ENCODE assay signal across 1 cellular context in the genomic region with DNA sequence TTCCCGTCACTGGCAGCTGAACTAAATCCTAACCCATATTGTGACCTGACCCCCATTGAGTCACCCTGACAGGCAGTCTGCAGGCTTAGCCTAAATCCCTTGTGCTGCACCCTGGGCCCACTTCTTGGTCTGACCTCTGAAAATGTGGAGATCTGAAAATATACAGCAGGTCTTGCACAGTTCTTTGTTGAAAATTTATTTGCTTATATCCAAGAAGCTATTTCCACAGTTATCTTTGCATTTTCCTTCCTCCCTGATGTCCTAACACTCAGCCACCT.
TF ChIP-seq lines count a peak whose summit lies in the region.

No MANE protein-coding gene starts in this region.

TF ChIP-seq in H1, 55 proteins besides CTCF, POLR2A, EP300 and RAD21 (continued from another document):
- TF ChIP-seq POLR2AphosphoS5 (IDR thresholded peaks at IDR 0.05; ENCODE audit: low read depth, low read length) (no peak), CEBPB (IDR thresholded peaks at IDR 0.05; ENCODE audit: low read depth, low read length) (no peak)
